In genomic region chr1:243738020-243738419, GRCh38 we compare ENCODE assay signal across 30 cellular contexts.
A peak's percentile ranks its signal among the peaks of the same experiment; 100 is the strongest.
DNase-seq lines count a peak whose midpoint lies in the region; ATAC-seq, FAIRE-seq and TF ChIP-seq lines count a peak whose summit lies in the region.
"Had no signal": no experiment of that assay in that cellular context is flagged by ENCODE, and none has a peak within 500 bp of the region (broad histone marks: within the 10 kb centered on the region; RNA-seq: fewer than 3 reads in every experiment).

No MANE protein-coding gene starts in this region.

- no peaks in the 10 kb centered on the region for H3K27me3 ChIP-seq in NT2/D1 (ENCODE audit: insufficient read depth, insufficient read length)
- H3K27me3 ChIP-seq: colonic mucosa, heart right ventricle, Peyer's patch, right atrium auricular region, transverse colon had no signal

- no peaks in the 10 kb centered on the region for H3K36me3 ChIP-seq in NT2/D1 (ENCODE audit: insufficient read depth, insufficient read length, low read length)
- H3K36me3 ChIP-seq: colonic mucosa, heart right ventricle, Peyer's patch, right atrium auricular region, transverse colon had no signal

- H3K27me3 Mint-ChIP-seq in glutamatergic neuron (ENCODE audit: unreplicated experiment) (no peaks in the 10 kb centered on the region), endothelial cell (ENCODE audit: unreplicated experiment) (no peaks in the 10 kb centered on the region)
- H3K27me3 Mint-ChIP-seq: B cell; naive thymus-derived CD4-positive, alpha-beta T cell had no signal

- H3K4me1 Mint-ChIP-seq in glutamatergic neuron (ENCODE audit: low read depth, unreplicated experiment) (peaks cover 18% of the 10 kb centered on the region), endothelial cell (ENCODE audit: unreplicated experiment) (peaks cover 13% of the 10 kb centered on the region)

- H3K9me3 Mint-ChIP-seq in glutamatergic neuron (ENCODE audit: unreplicated experiment), result peaks cover 5% of the 10 kb centered on the region
- no peaks in the 10 kb centered on the region for H3K9me3 Mint-ChIP-seq in endothelial cell (ENCODE audit: unreplicated experiment)
- H3K9me3 Mint-ChIP-seq: activated T-cell treated with anti-CD3 and anti-CD28 coated beads, Interleukin-2, amount 50 U/mL, for 4 hours; immature natural killer cell had no signal

- peaks cover 12% of the 10 kb centered on the region for H3K9me3 ChIP-seq in NT2/D1 (ENCODE audit: insufficient read depth, low read length)
- H3K9me3 ChIP-seq: colonic mucosa, heart right ventricle, Peyer's patch, right atrium auricular region, transverse colon had no signal

- peaks cover 2% of the 10 kb centered on the region for H3K4me1 ChIP-seq in NT2/D1 (ENCODE audit: insufficient read depth, insufficient read length)
- H3K4me1 ChIP-seq: colonic mucosa, Peyer's patch had no signal

- H3K27ac Mint-ChIP-seq in glutamatergic neuron (ENCODE audit: unreplicated experiment) (peak overlapping the region; percentile 12), endothelial cell (ENCODE audit: unreplicated experiment) (no peak overlapping the region)
- H3K27ac Mint-ChIP-seq: B cell, immature natural killer cell had no signal

- DNase-seq in D721Med (ENCODE audit: insufficient read length, low spot score), result no peak
- peak; percentile 39 for DNase-seq in NT2/D1 (ENCODE audit: low read depth, low spot score)
- DNase-seq in glutamatergic neuron, result no peak
- peak; percentile 53 for DNase-seq in middle frontal gyrus (ENCODE audit: extremely low spot score, low spot score)
- DNase-seq in stimulated activated CD8-positive, alpha-beta memory T cell treated with anti-CD3 and anti-CD28 coated beads, Interleukin-4, amount 100 ng/mL, for 48 hours, result no peak
- no peak for DNase-seq in endothelial cell (ENCODE audit: low spot score)
- DNase-seq in OCI-M2 (lab: John Stamatoyannopoulos, UW; ENCODE audit: unreplicated experiment), result no peak
- DNase-seq: activated CD4-positive, alpha-beta T cell treated with anti-CD3 and anti-CD28 coated beads for 4 hours; activated T-cell treated with anti-CD3 and anti-CD28 coated beads, Interleukin-2, amount 50 U/mL, for 4 hours; colonic mucosa; effector memory CD4-positive, alpha-beta T cell; heart right ventricle; immature natural killer cell; Karpas-422; MV-4-11; naive thymus-derived CD4-positive, alpha-beta T cell; NCI-H1694; NCI-H2171 treated with DMSO at 0.1 percent for 48 hours; NCI-H524 treated with DMSO at 0.1 percent for 48 hours; Peyer's patch; SHP77 treated with DMSO at 0.1 percent for 48 hours; stimulated activated CD4-positive, alpha-beta T cell treated with anti-CD3 and anti-CD28 coated beads, Interleukin-1b, Interleukin-23, amount 100 ng/mL, for 48 hours; transverse colon had no signal

- no peak for TF ChIP-seq CTCF in D721Med (IDR thresholded peaks at IDR 0.05; ENCODE audit: insufficient read depth, missing control alignments)
- no peak for TF ChIP-seq CTCF in glutamatergic neuron (IDR thresholded peaks at IDR 0.05; ENCODE audit: partially characterized antibody, unreplicated experiment)
- TF ChIP-seq CTCF in endothelial cell (IDR thresholded peaks at IDR 0.05; ENCODE audit: unreplicated experiment), result no peak

- H3K36me3 Mint-ChIP-seq in glutamatergic neuron (ENCODE audit: unreplicated experiment) (peaks cover 4% of the 10 kb centered on the region), endothelial cell (ENCODE audit: low read depth, unreplicated experiment) (no peaks in the 10 kb centered on the region)
- H3K36me3 Mint-ChIP-seq: immature natural killer cell had no signal

- no peak overlapping the region for H3K9ac ChIP-seq in NT2/D1 (ENCODE audit: insufficient read length, low read depth)

- H3K4me3 Mint-ChIP-seq in glutamatergic neuron (ENCODE audit: unreplicated experiment) (no peak overlapping the region), endothelial cell (ENCODE audit: unreplicated experiment) (no peak overlapping the region)
- H3K4me3 Mint-ChIP-seq: activated T-cell treated with anti-CD3 and anti-CD28 coated beads, Interleukin-2, amount 50 U/mL, for 4 hours; B cell; immature natural killer cell; naive thymus-derived CD4-positive, alpha-beta T cell had no signal

- ATAC-seq in GM18505 (IDR thresholded peaks at IDR 0.05; ENCODE audit: unreplicated experiment), result no peak
- ATAC-seq: activated T-cell treated with anti-CD3 and anti-CD28 coated beads, Interleukin-2, amount 50 U/mL, for 4 hours; HCT116; heart right ventricle; left lobe of liver; naive thymus-derived CD4-positive, alpha-beta T cell had no signal

- TF ChIP-seq POLR2A in GM18505 (IDR thresholded peaks at IDR 0.05; ENCODE audit: borderline replicate concordance, extremely low read depth, insufficient read depth, insufficient read length), result no peak

- FAIRE-seq in D721Med (lab: Jason Lieb, UNC), result peak; percentile 21
- FAIRE-seq: HTR-8/SVneo had no signal

- no peak overlapping the region for H3K4me3 ChIP-seq in NT2/D1 (ENCODE audit: insufficient read length, low read depth)
- H3K4me3 ChIP-seq: colonic mucosa, heart right ventricle, Peyer's patch, right atrium auricular region, smooth muscle cell, transverse colon had no signal

Comparison
In these comparisons a context has a peak if more than half of its experiments do, and no peak if none do; other contexts are left out.
1. DNase-seq: peak in NT2/D1 (single experiment) and middle frontal gyrus (single experiment); none in D721Med (single experiment), glutamatergic neuron (single experiment), stimulated activated CD8-positive, alpha-beta memory T cell treated with anti-CD3 and anti-CD28 coated beads, Interleukin-4, amount 100 ng/mL, for 48 hours (single experiment), endothelial cell (single experiment) and OCI-M2 (single experiment).